In the genomic region with DNA sequence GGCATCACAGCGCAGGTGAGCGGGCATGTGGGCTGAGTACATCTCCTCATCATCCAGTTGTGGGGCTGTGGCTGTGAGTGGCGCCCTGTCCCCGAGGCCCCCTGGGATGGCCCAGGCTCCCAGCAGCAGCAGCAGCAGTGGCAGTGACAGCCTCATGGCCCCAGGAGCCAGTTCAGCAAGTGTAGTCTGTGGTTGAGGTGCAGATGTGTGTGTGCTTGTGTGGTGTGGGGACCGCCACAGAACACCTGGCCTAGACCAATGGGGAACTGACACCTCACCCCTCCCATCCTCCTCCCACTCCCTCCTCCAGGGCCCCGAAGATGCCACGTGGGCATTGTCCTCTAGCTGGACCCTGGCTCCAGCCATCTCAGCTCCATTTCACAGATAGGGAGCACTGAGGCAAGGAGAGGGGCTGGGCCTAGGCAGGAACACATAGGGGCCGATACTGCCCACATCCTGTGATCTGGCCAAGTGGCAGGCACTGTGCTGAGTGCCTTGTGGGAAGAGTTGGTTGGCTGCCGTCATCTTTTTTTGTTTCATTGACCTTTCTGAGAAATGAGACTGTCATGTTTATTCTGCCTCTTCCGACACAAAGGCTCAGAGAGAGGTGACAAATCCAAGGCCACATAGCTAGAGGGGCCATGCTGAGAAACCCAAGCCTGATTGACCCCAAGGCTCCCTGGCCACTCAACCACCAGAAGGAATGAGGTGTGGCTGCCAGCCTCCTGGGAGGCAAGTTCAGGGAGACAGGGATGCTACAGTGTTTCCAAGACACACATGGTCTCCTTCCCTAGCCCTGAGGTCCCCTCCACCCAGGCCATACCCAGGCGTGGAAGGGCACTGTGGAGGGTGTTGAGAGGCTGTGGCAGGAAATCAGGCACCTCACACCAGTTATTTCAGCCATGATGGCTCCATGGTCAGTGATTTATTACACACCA, we compare ENCODE assay signal across 9 cellular contexts. TPM values are rescaled to one million over a fixed set of nuclear protein-coding genes. Genes with fewer than 3 reads are reported as not detected.
A peak's percentile ranks its signal among the peaks of the same experiment; 100 is the strongest.
DNase-seq lines count a peak whose midpoint lies in the region; ATAC-seq and TF ChIP-seq lines count a peak whose summit lies in the region.
"Had no signal": no experiment of that assay in that cellular context is flagged by ENCODE, and none has a peak within 500 bp of the region (broad histone marks: within the 10 kb centered on the region; RNA-seq: fewer than 3 reads in every experiment).

MZB1 (minus strand) TSS at position 213 of the 938 bp plus-strand sequence; CDS start at position 156, 57 bp downstream.

- peak; percentile 55 for DNase-seq in cardiac septum (ENCODE audit: low spot score)
- no peak for DNase-seq in left cardiac atrium
- DNase-seq in activated CD4-positive, alpha-beta T cell treated with anti-CD3 and anti-CD28 coated beads, Interleukin-2, amount 10 ng/mL, durations not matched to agents 7 days and 5 days = peak; percentile 74
- DNase-seq in lung (ENCODE audit: low spot score) = no peak
- no peak for DNase-seq in mucosa of gallbladder (ENCODE audit: low spot score)
- no peak for DNase-seq in hepatic stellate cell (ENCODE audit: low spot score)
- DNase-seq in NCI-H2107 (lab: John Stamatoyannopoulos, UW) = no peak

- H3K4me1 Mint-ChIP-seq in activated CD4-positive, alpha-beta T cell treated with anti-CD3 and anti-CD28 coated beads, Interleukin-2, amount 10 ng/mL, durations not matched to agents 7 days and 5 days = peaks cover 68% of the 10 kb centered on the region
- H3K4me1 Mint-ChIP-seq: brain had no signal

- H3K27me3 Mint-ChIP-seq in activated CD4-positive, alpha-beta T cell treated with anti-CD3 and anti-CD28 coated beads, Interleukin-2, amount 10 ng/mL, durations not matched to agents 7 days and 5 days = no peaks in the 10 kb centered on the region

- H3K27ac Mint-ChIP-seq in activated CD4-positive, alpha-beta T cell treated with anti-CD3 and anti-CD28 coated beads, Interleukin-2, amount 10 ng/mL, durations not matched to agents 7 days and 5 days = peak within 1 kb of the TSS; percentile 97
- H3K27ac Mint-ChIP-seq: brain had no signal

- H3K27ac ChIP-seq in lung (ENCODE audit: low read depth in 1 of 2, low read length in 1 of 2) = peak within 1 kb of the TSS in 1 of 2 donors; percentile 21

- no peak for ATAC-seq in left cardiac atrium
- ATAC-seq in HG03066 (IDR thresholded peaks at IDR 0.05; ENCODE audit: low read depth, unreplicated experiment) = peak; percentile 30
- no peak for ATAC-seq in lung (ENCODE audit: insufficient read depth, low FRiP score)

- H3K9me3 Mint-ChIP-seq in activated CD4-positive, alpha-beta T cell treated with anti-CD3 and anti-CD28 coated beads, Interleukin-2, amount 10 ng/mL, durations not matched to agents 7 days and 5 days = no peaks in the 10 kb centered on the region

- H3K36me3 Mint-ChIP-seq in activated CD4-positive, alpha-beta T cell treated with anti-CD3 and anti-CD28 coated beads, Interleukin-2, amount 10 ng/mL, durations not matched to agents 7 days and 5 days (ENCODE audit: low read depth) = peaks cover 5% of the 10 kb centered on the region
- H3K36me3 Mint-ChIP-seq: brain had no signal

- no peak within 1 kb of the TSS for H3K4me3 ChIP-seq in lung

- POLR2A ChIA-PET in activated CD4-positive, alpha-beta T cell treated with anti-CD3 and anti-CD28 coated beads, Interleukin-2, amount 10 ng/mL, durations not matched to agents 7 days and 5 days (lab: Charles Lee) = interaction anchor here (1.0 kb wide), 1 partner anchor 173 kb away, joined by 4 read pairs; no protein-coding TSS in a partner anchor

- CTCF ChIA-PET in activated CD4-positive, alpha-beta T cell treated with anti-CD3 and anti-CD28 coated beads, Interleukin-2, amount 10 ng/mL, durations not matched to agents 7 days and 5 days (lab: Charles Lee) = interaction anchor here (0.6 to 5.2 kb wide), 16 partner anchors 9 to 174 kb away, joined by 3 to 43 read pairs (median 4); partner anchors contain the start of genes ECSCR, MATR3, PAIP2 and SPATA24

- H3K36me3 ChIP-seq in lung (ENCODE audit: control insufficient read depth in 2 of 2, insufficient read depth in 2 of 2, low read length in 2 of 2) = no peaks in the 10 kb centered on the region

- no peaks in the 10 kb centered on the region for H3K27me3 ChIP-seq in lung (ENCODE audit: control insufficient read depth, insufficient read depth)

- peaks cover 0 to 2% of the 10 kb centered on the region in 2 donors for H3K9me3 ChIP-seq in lung (ENCODE audit: control insufficient read depth in 2 of 2, insufficient read depth in 1 of 2, low read length in 1 of 2)

- WGBS in lung, 2 donors = 56 to 71% methylated on average over 11 of the region's 11 CpGs

- peak within 1 kb of the TSS; percentile 87 for H3K4me3 Mint-ChIP-seq in activated CD4-positive, alpha-beta T cell treated with anti-CD3 and anti-CD28 coated beads, Interleukin-2, amount 10 ng/mL, durations not matched to agents 7 days and 5 days
- H3K4me3 Mint-ChIP-seq: brain had no signal

- H3K4me1 ChIP-seq in lung (ENCODE audit: control insufficient read depth in 2 of 2, insufficient read depth in 2 of 2, low read length in 2 of 2) = peaks cover 7 to 29% of the 10 kb centered on the region in 2 donors

- TF ChIP-seq CTCF in lung (IDR thresholded peaks at IDR 0.05; ENCODE audit: control extremely low read depth, extremely low read depth) = no peak

- intact Hi-C loops in cardiac septum (cut with DNase I) = loop anchor here (5.0 kb wide), 3 partner anchors 48 to 123 kb away; partner anchors contain the start of genes MATR3 and PAIP2
- intact Hi-C loops in left cardiac atrium (cut with DNase I) = no loop called here

RNA-seq across cellular contexts. Expression of gene MZB1, which starts in this region (rescaled TPM):
- 0.51 TPM for total RNA-seq in cardiac septum
- total RNA-seq in left cardiac atrium = 1 to 10 TPM in 1 of 2 donors, under 1 TPM in 1; 0.55 to 1.2 TPM
- total RNA-seq in activated CD4-positive, alpha-beta T cell treated with anti-CD3 and anti-CD28 coated beads, Interleukin-2, amount 10 ng/mL, durations not matched to agents 7 days and 5 days = 10 to 100 TPM; 12.7 to 13.4 TPM
- 10 to 100 TPM; 12.2 to 14.8 TPM for total RNA-seq in lung
- 10 to 100 TPM in 1 of 2 donors, 1 to 10 TPM in 1; 2.5 to 13.4 TPM for polyA plus RNA-seq in lung
- total RNA-seq in mucosa of gallbladder = 1.1 TPM

Comparison
In these comparisons a context has a peak if more than half of its experiments do, and no peak if none do; other contexts are left out.
1. Peak in DNase-seq in cardiac septum; RNA of the gene not detected or under 1 TPM.